ENCODE assay signal across 19 cellular contexts in the genomic region with DNA sequence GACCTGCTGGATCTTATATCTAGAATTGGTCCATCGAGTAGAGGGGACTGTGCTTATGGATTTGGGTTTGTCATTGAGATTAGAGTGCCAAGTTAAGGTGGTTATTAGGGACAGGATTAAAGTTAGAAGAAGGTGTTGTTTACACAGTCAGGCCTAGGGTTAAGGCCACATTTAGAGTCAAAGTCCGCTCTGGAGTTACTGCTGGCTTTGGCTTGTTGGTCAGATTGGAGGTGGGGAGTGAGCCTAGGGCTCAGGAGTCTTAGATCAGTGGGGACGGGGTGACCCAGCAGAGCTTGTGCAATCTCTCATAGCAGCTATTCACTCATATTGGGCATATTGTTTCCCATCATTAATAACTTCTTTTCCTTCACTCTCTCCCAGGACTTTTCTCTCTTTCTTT. TPM values are rescaled to one million over a fixed set of nuclear protein-coding genes. Genes with fewer than 3 reads are reported as not detected.
DNase-seq lines count a peak whose midpoint lies in the region; TF ChIP-seq lines count a peak whose summit lies in the region.
"Had no signal": no experiment of that assay in that cellular context is flagged by ENCODE, and none has a peak within 500 bp of the region (broad histone marks: within the 10 kb centered on the region; RNA-seq: fewer than 3 reads in every experiment).

No MANE protein-coding gene starts in this region.

- H3K14ac ChIP-seq in trophoblast cell (ENCODE audit: low read length) = no peak overlapping the region

- peak; percentile 35 to 61 for TF ChIP-seq RAD21 in liver (IDR thresholded peaks at IDR 0.05)

- H3K79me1 ChIP-seq in trophoblast cell (ENCODE audit: low read length) = peaks cover 24% of the 10 kb centered on the region

- H3K27me3 ChIP-seq in right atrium auricular region (no peaks in the 10 kb centered on the region), left ventricle myocardium inferior (ENCODE audit: low read depth) (no peaks in the 10 kb centered on the region), liver (ENCODE audit: control insufficient read depth in 4 of 4, insufficient read depth in 4 of 4, low read length in 3 of 4) (no peaks in the 10 kb centered on the region), trophoblast cell (ENCODE audit: insufficient read depth, low read length) (no peaks in the 10 kb centered on the region)
- H3K27me3 ChIP-seq: BLaER1 had no signal

- H3K18ac ChIP-seq in trophoblast cell (ENCODE audit: low read length) = no peak overlapping the region

- no peak overlapping the region for H4K91ac ChIP-seq in trophoblast cell (ENCODE audit: low read depth, low read length)

- no peak for TF ChIP-seq CTCF in right atrium auricular region (IDR thresholded peaks at IDR 0.05)
- no peak for TF ChIP-seq CTCF in left ventricle myocardium inferior (IDR thresholded peaks at IDR 0.05; ENCODE audit: borderline replicate concordance)
- TF ChIP-seq CTCF in liver (IDR thresholded peaks at IDR 0.05; ENCODE audit: low read depth, low read length, missing input control) = no peak

- H3K4me1 ChIP-seq in right atrium auricular region (no peaks in the 10 kb centered on the region), left ventricle myocardium inferior (peaks cover 5% of the 10 kb centered on the region), liver (ENCODE audit: control insufficient read depth in 4 of 4, insufficient read depth in 4 of 4, low read length in 3 of 4) (peaks cover 3 to 15% (median 13%) of the 10 kb centered on the region in 4 donors), trophoblast cell (ENCODE audit: control insufficient read depth in 1 of 2, insufficient read depth in 2 of 2, low read length in 2 of 2) (peaks cover 25 to 27% of the 10 kb centered on the region in 2 experiments)

- H2BK12ac ChIP-seq in trophoblast cell (ENCODE audit: low read length) = no peak overlapping the region

- H4K12ac ChIP-seq in trophoblast cell (ENCODE audit: low read depth, low read length) = no peak overlapping the region

- no peaks in the 10 kb centered on the region for H3K36me3 ChIP-seq in right atrium auricular region
- no peaks in the 10 kb centered on the region for H3K36me3 ChIP-seq in left ventricle myocardium inferior
- H3K36me3 ChIP-seq in liver (ENCODE audit: control insufficient read depth in 4 of 4, insufficient read depth in 3 of 4, low read depth in 1 of 4, low read length in 3 of 4) = no peaks in the 10 kb centered on the region
- H3K36me3 ChIP-seq in trophoblast cell (ENCODE audit: control insufficient read depth in 1 of 2, insufficient read depth in 2 of 2, low read length in 2 of 2) = no peaks in the 10 kb centered on the region
- H3K36me3 ChIP-seq: BLaER1 had no signal

- no peak overlapping the region for H2BK5ac ChIP-seq in trophoblast cell (ENCODE audit: low read depth, low read length, poor library complexity)

- peak; percentile 5 for DNase-seq in right atrium auricular region (ENCODE audit: low spot score)
- DNase-seq in left ventricle myocardium inferior = no peak
- DNase-seq in islet precursor cell = peak; percentile 27
- no peak for DNase-seq in trophoblast cell
- DNase-seq in KG1 (lab: John Stamatoyannopoulos, UW) = no peak
- DNase-seq in pons (ENCODE audit: low spot score) = no peak
- no peak for DNase-seq in GM03348 (ENCODE audit: low spot score)
- DNase-seq: CD4-positive, CD25-positive, alpha-beta regulatory T cell; CD8-positive, alpha-beta T cell; DMS 273 treated with DMSO at 0.1 percent for 48 hours; DMS79; EL; GDM1; GM23248; H9 had no signal

- H3K4me3 ChIP-seq in right atrium auricular region (no peak overlapping the region), left ventricle myocardium inferior (no peak overlapping the region), liver (ENCODE audit: low read depth in 1 of 3, low read length in 3 of 3) (no peak overlapping the region), trophoblast cell (ENCODE audit: low read depth, low read length) (no peak overlapping the region)
- H3K4me3 ChIP-seq: BLaER1, GM23248 had no signal

- no peak overlapping the region for H3K27ac ChIP-seq in right atrium auricular region
- no peak overlapping the region for H3K27ac ChIP-seq in left ventricle myocardium inferior (replicated peaks)
- peak overlapping the region in 1 of 2 donors; percentile 16 for H3K27ac ChIP-seq in liver (ENCODE audit: low read depth in 1 of 2, low read length in 2 of 2)
- no peak overlapping the region for H3K27ac ChIP-seq in trophoblast cell (ENCODE audit: low read depth, low read length)
- H3K27ac ChIP-seq: 22Rv1, BLaER1, C4-2B, GM23248 had no signal

- intact Hi-C loops in left ventricle myocardium inferior (cut with micrococcal nuclease) = no loop called here

- 28% methylated on average over 3 of the region's 3 CpGs for WGBS in liver
- no CpG with 5 or more reads among the region's 3 CpGs for WGBS in trophoblast cell (ENCODE audit: extremely low coverage, insufficient coverage, insufficient read length)

- H3K9ac ChIP-seq in liver (ENCODE audit: low read depth in 1 of 2, low read length in 2 of 2) (no peak overlapping the region), trophoblast cell (ENCODE audit: low read length) (no peak overlapping the region)
- H3K9ac ChIP-seq: BLaER1, GM23248 had no signal

- no peak overlapping the region for H4K8ac ChIP-seq in trophoblast cell (ENCODE audit: low read depth, low read length)

- no peak overlapping the region for H2AK5ac ChIP-seq in trophoblast cell (ENCODE audit: low read length)

- H3K9me3 ChIP-seq in right atrium auricular region (no peaks in the 10 kb centered on the region), left ventricle myocardium inferior (replicated peaks) (no peaks in the 10 kb centered on the region), liver (ENCODE audit: control insufficient read depth in 4 of 4, low read length in 3 of 4) (no peaks in the 10 kb centered on the region), trophoblast cell (ENCODE audit: insufficient read depth, low read depth, low read length) (no peaks in the 10 kb centered on the region)
- H3K9me3 ChIP-seq: BLaER1 had no signal

- no peak overlapping the region for H2AFZ ChIP-seq in trophoblast cell (ENCODE audit: insufficient read depth, low read length, poor library complexity)
- H2AFZ ChIP-seq: GM23248 had no signal

- H3K79me2 ChIP-seq in trophoblast cell (ENCODE audit: control insufficient read depth, insufficient read depth, low read length, poor library complexity) = peaks cover 4% of the 10 kb centered on the region

- H3K4me2 ChIP-seq in trophoblast cell (ENCODE audit: low read length) = no peak overlapping the region
- H3K4me2 ChIP-seq: BLaER1 had no signal

- H2BK120ac ChIP-seq in trophoblast cell (ENCODE audit: insufficient read depth, low read length, poor library complexity) = no peak overlapping the region

- H3K23ac ChIP-seq in trophoblast cell (ENCODE audit: low read length) = peak overlapping the region; percentile 56

- H3K4ac ChIP-seq in trophoblast cell (ENCODE audit: low read depth, low read length) = no peak overlapping the region

TF ChIP-seq in liver, 16 proteins besides CTCF, POLR2A, EP300 and RAD21 (continues in another document):
- TF ChIP-seq RXRA (IDR thresholded peaks at IDR 0.05) (peak; percentile 77 to 88), YY1 (IDR thresholded peaks at IDR 0.05) (no peak), HNF4G (IDR thresholded peaks at IDR 0.05) (peak; percentile 87), HNF4A (conservative IDR thresholded peaks at IDR 0.05) (peak; percentile 94 to 95), FOXA2 (IDR thresholded peaks at IDR 0.05) (peak; percentile 91), GABPA (IDR thresholded peaks at IDR 0.05 in 1 of 2, conservative IDR thresholded peaks at IDR 0.05 in 1 of 2) (no peak), TAF1 (conservative IDR thresholded peaks at IDR 0.05) (no peak), FOXA1 (IDR thresholded peaks at IDR 0.05) (peak; percentile 59), JUND (IDR thresholded peaks at IDR 0.05) (peak; percentile 42 to 70), SP1 (IDR thresholded peaks at IDR 0.05) (peak; percentile 93), ATF3 (IDR thresholded peaks at IDR 0.05) (no peak), EGR1 (IDR thresholded peaks at IDR 0.05; ENCODE audit: low read depth in 2 of 2) (no peak), NR2F2 (IDR thresholded peaks at IDR 0.05) (no peak)
- TF ChIP-seq, protein P1, sequence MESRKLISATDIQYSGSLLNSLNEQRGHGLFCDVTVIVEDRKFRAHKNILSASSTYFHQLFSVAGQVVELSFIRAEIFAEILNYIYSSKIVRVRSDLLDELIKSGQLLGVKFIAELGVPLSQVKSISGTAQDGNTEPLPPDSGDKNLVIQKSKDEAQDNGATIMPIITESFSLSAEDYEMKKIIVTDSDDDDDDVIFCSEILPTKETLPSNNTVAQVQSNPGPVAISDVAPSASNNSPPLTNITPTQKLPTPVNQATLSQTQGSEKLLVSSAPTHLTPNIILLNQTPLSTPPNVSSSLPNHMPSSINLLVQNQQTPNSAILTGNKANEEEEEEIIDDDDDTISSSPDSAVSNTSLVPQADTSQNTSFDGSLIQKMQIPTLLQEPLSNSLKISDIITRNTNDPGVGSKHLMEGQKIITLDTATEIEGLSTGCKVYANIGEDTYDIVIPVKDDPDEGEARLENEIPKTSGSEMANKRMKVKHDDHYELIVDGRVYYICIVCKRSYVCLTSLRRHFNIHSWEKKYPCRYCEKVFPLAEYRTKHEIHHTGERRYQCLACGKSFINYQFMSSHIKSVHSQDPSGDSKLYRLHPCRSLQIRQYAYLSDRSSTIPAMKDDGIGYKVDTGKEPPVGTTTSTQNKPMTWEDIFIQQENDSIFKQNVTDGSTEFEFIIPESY (IDR thresholded peaks at IDR 0.05) = no peak
- TF ChIP-seq, protein P2, sequence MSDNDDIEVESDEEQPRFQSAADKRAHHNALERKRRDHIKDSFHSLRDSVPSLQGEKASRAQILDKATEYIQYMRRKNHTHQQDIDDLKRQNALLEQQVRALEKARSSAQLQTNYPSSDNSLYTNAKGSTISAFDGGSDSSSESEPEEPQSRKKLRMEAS (IDR thresholded peaks at IDR 0.05) = peak; percentile 21

RNA-seq across cellular contexts. Expression of gene EPAS1, which starts 13.5 kb away (rescaled TPM):
- total RNA-seq in right atrium auricular region (100 to 1,000 TPM; 257 to 311 TPM), left ventricle myocardium inferior (205 TPM), liver (100 to 1,000 TPM in 1 of 2 donors, 10 to 100 TPM in 1; 51.5 to 193 TPM)
- 10 to 100 TPM; 26.2 to 70.7 TPM for polyA plus RNA-seq in liver
- 1,165 and 1,253 TPM in 2 replicates for polyA plus RNA-seq in trophoblast cell (2013)

Comparison
In these comparisons a context has a peak if more than half of its experiments do, and no peak if none do; other contexts are left out.
1. DNase-seq: peak in right atrium auricular region (single experiment) and islet precursor cell (single experiment); none in left ventricle myocardium inferior (single experiment), trophoblast cell (0 of 2), KG1 (single experiment), pons (single experiment) and GM03348 (single experiment).